ENCODE assay signal across 8 cellular contexts in genomic region chr12:45214739-45215418, GRCh38. TPM values are rescaled to one million over a fixed set of nuclear protein-coding genes. Genes with fewer than 3 reads are reported as not detected.
DNase-seq lines count a peak whose midpoint lies in the region; ATAC-seq and TF ChIP-seq lines count a peak whose summit lies in the region.

No MANE protein-coding gene starts in this region.

- DNase-seq in GM12865 (ENCODE audit: low read depth): peak; percentile 43
- DNase-seq in SJSA1 (ENCODE audit: low read depth in 1 of 2, low spot score in 2 of 2): no peak
- no peak for DNase-seq in esophagus squamous epithelium (lab: John Stamatoyannopoulos, UW)
- no peak for DNase-seq in progenitor cell of endocrine pancreas (ENCODE audit: low spot score, unreplicated experiment)
- no peak for DNase-seq in COR-L47 (lab: John Stamatoyannopoulos, UW)
- no peak for DNase-seq in NCI-H187 treated with DMSO at 0.1 percent for 48 hours (lab: John Stamatoyannopoulos, UW)

- H3K4me3 ChIP-seq in GM12865 (ENCODE audit: low read depth, low read length) (peak overlapping the region; percentile 76), SJSA1 (peak overlapping the region; percentile 73), esophagus squamous epithelium (peak overlapping the region; percentile 78 to 94 (median 86))

- H3K9me3 Mint-ChIP-seq in progenitor cell of endocrine pancreas (ENCODE audit: low read depth): no peaks in the 10 kb centered on the region

- peak overlapping the region; percentile 78 for H3K27ac ChIP-seq in SJSA1
- peak overlapping the region; percentile 87 to 99 (median 96) for H3K27ac ChIP-seq in esophagus squamous epithelium

- no peaks in the 10 kb centered on the region for H3K27me3 Mint-ChIP-seq in progenitor cell of endocrine pancreas

- H3K27ac Mint-ChIP-seq in progenitor cell of endocrine pancreas: peak overlapping the region; percentile 97

- TF ChIP-seq CTCF in GM12865 (IDR thresholded peaks at IDR 0.05; ENCODE audit: insufficient read depth, low read depth, low read length, missing control alignments) (no peak), esophagus squamous epithelium (IDR thresholded peaks at IDR 0.05) (peak in 1 of 6 experiments; percentile 10), progenitor cell of endocrine pancreas (IDR thresholded peaks at IDR 0.05; ENCODE audit: unreplicated experiment) (no peak)

- 20 to 23% methylated on average over 11 of the region's 11 CpGs for WGBS in esophagus squamous epithelium, 2 donors

- H3K36me3 Mint-ChIP-seq in progenitor cell of endocrine pancreas (ENCODE audit: insufficient read depth): no peaks in the 10 kb centered on the region

- no peaks in the 10 kb centered on the region for H3K27me3 ChIP-seq in SJSA1 (replicated peaks)
- H3K27me3 ChIP-seq in esophagus squamous epithelium: no peaks in the 10 kb centered on the region

- H3K36me3 ChIP-seq in SJSA1 (peaks cover 7% of the 10 kb centered on the region; the same call in 1 of the 2 replicates), esophagus squamous epithelium (no peaks in the 10 kb centered on the region)

- H3K9me3 ChIP-seq in SJSA1 (replicated peaks): no peaks in the 10 kb centered on the region
- no peaks in the 10 kb centered on the region for H3K9me3 ChIP-seq in esophagus squamous epithelium

- intact Hi-C loops in esophagus squamous epithelium (cut with DNase I): no loop called here

- peaks cover 29% of the 10 kb centered on the region for H3K4me1 Mint-ChIP-seq in progenitor cell of endocrine pancreas (ENCODE audit: low read depth)

- ATAC-seq in GM18907 (IDR thresholded peaks at IDR 0.05; ENCODE audit: unreplicated experiment) (no peak), HG03159 (IDR thresholded peaks at IDR 0.05; ENCODE audit: unreplicated experiment) (no peak)

- peak overlapping the region; percentile 91 for H3K4me3 Mint-ChIP-seq in progenitor cell of endocrine pancreas (ENCODE audit: low read depth)

- H3K4me1 ChIP-seq in SJSA1 (replicated peaks) (peaks cover 9% of the 10 kb centered on the region; the same call in 1 of the 2 replicates), esophagus squamous epithelium (peaks cover 0 to 41% (median 4%) of the 10 kb centered on the region in 3 donors)

- TF ChIP-seq POLR2A in esophagus squamous epithelium (IDR thresholded peaks at IDR 0.05): no peak

RNA-seq across cellular contexts. Expression of gene ANO6, which starts 1.0 kb away (rescaled TPM):
- total RNA-seq in SJSA1 (2014; rRNA removed; shearing (Covaris generic)): 57.5 and 88.8 TPM in 2 replicates
- total RNA-seq in esophagus squamous epithelium (10 to 100 TPM; 13.0 to 40.8 (median 25.1) TPM), progenitor cell of endocrine pancreas (39.2 and 43.1 TPM in 2 replicates)
